ENCODE assay signal across 24 cellular contexts in the genomic region with DNA sequence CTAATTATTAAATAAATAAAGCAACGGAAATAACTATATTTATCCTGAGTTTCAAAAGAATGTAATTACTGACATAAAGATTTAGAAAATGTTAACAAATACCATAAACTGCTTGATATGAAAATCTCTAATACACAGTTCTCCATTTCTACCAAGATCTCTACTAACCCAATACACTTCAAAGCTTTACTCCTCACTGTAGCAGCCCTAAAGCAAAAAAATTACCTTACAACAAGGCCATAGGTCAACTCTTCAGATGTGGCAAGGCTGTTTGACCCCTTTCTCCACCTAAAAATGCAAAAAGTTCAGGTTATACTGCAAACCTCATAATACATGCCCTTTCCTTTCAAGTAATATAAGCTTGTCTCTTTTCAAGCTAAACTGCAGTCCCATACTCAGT.
DNase-seq lines count a peak whose midpoint lies in the region; ATAC-seq, FAIRE-seq and TF ChIP-seq lines count a peak whose summit lies in the region.
"Had no signal": no experiment of that assay in that cellular context is flagged by ENCODE, and none has a peak within 500 bp of the region (broad histone marks: within the 10 kb centered on the region; RNA-seq: fewer than 3 reads in every experiment).

No MANE protein-coding gene starts in this region.

- peak overlapping the region; percentile 97; the same call in 1 of the 2 replicates for H4K5ac ChIP-seq in IMR-90 (ENCODE audit: low read depth, low read length)

- SMC1A ChIA-PET in GM12878 (lab: Charles Lee; ENCODE audit: uncharacterized antibody, unreplicated experiment), result interaction anchor here (0.7 to 14.9 kb wide), 23 partner anchors 10 to 95 kb away, joined by 3 to 313 read pairs (median 9); no protein-coding TSS in a partner anchor

- H3K27ac ChIP-seq in IMR-90 (ENCODE audit: insufficient read depth, low read length) (no peak overlapping the region), GM12878 (ENCODE audit: control insufficient read depth, insufficient read depth) (peak overlapping the region; percentile 89), tibial nerve (no peak overlapping the region)
- H3K27ac ChIP-seq: skin epidermis had no signal

- no peak for DNase-seq in activated naive CD4-positive, alpha-beta T cell treated with anti-CD3 and anti-CD28 coated beads, Interleukin-2, amount 50 U/mL, for 72 hours (ENCODE audit: low spot score in 2 of 2)
- no peak for DNase-seq in activated naive CD4-positive, alpha-beta T cell (lab: John Stamatoyannopoulos, UW)
- DNase-seq in IMR-90, result no peak
- DNase-seq in GM12878 (ENCODE audit: low read depth, low spot score), result no peak
- DNase-seq in tibial nerve (ENCODE audit: low spot score in 2 of 2), result no peak
- no peak for DNase-seq in AML-193 (lab: John Stamatoyannopoulos, UW)
- DNase-seq: activated naive CD4-positive, alpha-beta T cell treated with Interleukin-2 at 50 U/mL for 16 hours; activated T-cell treated with anti-CD3 and anti-CD28 coated beads, Interleukin-2, amount 50 U/mL, for 48 hours; C1 segment of cervical spinal cord; cortex of kidney; DMS79 treated with DMSO at 0.1 percent for 48 hours; effector memory CD8-positive, alpha-beta T cell; left cardiac atrium; NCI-H1105; NCI-H2029 treated with DMSO at 0.1 percent for 48 hours; NCI-H526 treated with DMSO at 0.1 percent for 48 hours; pancreas; retina; T-cell; transverse colon had no signal

- BruUV-seq in IMR-90 (replicated peaks; lab: Mats Ljungman, UMichigan) (no TSS peak), GM12878 (replicated peaks; lab: Mats Ljungman, UMichigan) (no TSS peak)

- TF ChIP-seq POLR2A in IMR-90 (IDR thresholded peaks at IDR 0.05; ENCODE audit: low read depth, low read length), result no peak
- no peak for TF ChIP-seq POLR2A in GM12878 (IDR thresholded peaks at IDR 0.05; ENCODE audit: low read depth, low read length)
- no peak for TF ChIP-seq POLR2A in tibial nerve (IDR thresholded peaks at IDR 0.05)

- no CpG with 5 or more reads among the region's 1 CpG for WGBS in IMR-90 (ENCODE audit: extremely low coverage in 2 of 2, insufficient read length in 1 of 2), 2 experiments
- 19% methylated on average over 1 of the region's 1 CpG for WGBS in GM12878 (ENCODE audit: insufficient coverage, insufficient replicate concordance, low lambda C conversion rate, missing lambda C conversion rate)
- WGBS in tibial nerve, 2 donors, result 31 to 64% methylated on average over 1 of the region's 1 CpG

- no peaks in the 10 kb centered on the region for H4K20me1 ChIP-seq in IMR-90 (ENCODE audit: insufficient read depth, low read length)
- H4K20me1 ChIP-seq in GM12878 (ENCODE audit: control insufficient read depth, insufficient read depth), result no peaks in the 10 kb centered on the region

- 0 out of 2 replicates have a peak overlapping the region, but pooled peaks have one; percentile 10 for H4K91ac ChIP-seq in IMR-90 (ENCODE audit: insufficient read depth, low read depth, low read length)

- no peaks in the 10 kb centered on the region for H3K79me1 ChIP-seq in IMR-90 (ENCODE audit: low read depth in 1 of 2, low read length in 2 of 2)

- no peaks in the 10 kb centered on the region for H3K36me3 ChIP-seq in IMR-90 (ENCODE audit: control insufficient read depth, insufficient read depth, low read length)
- H3K36me3 ChIP-seq in GM12878 (ENCODE audit: control insufficient read depth in 2 of 2, insufficient read depth in 2 of 2, low read length in 1 of 2), result no peaks in the 10 kb centered on the region
- H3K36me3 ChIP-seq in tibial nerve, result no peaks in the 10 kb centered on the region
- H3K36me3 ChIP-seq: pancreas, transverse colon had no signal

- H2BK5ac ChIP-seq in IMR-90 (ENCODE audit: low read depth, low read length, poor library complexity, severe bottlenecking), result peak overlapping the region; percentile 74

- CTCF ChIA-PET in IMR-90 (lab: Yijun Ruan, JAX), result interaction anchor here (0.5 kb wide), 1 partner anchor 1532 kb away, joined by 5 read pairs; no protein-coding TSS in a partner anchor
- CTCF ChIA-PET in GM12878 (lab: Yijun Ruan, JAX), result interaction anchor here (0.9 to 4.0 kb wide), 16 partner anchors 9 to 82 kb away, joined by 3 to 20 read pairs (median 5); no protein-coding TSS in a partner anchor

- H3K9me3 Mint-ChIP-seq in activated naive CD4-positive, alpha-beta T cell treated with anti-CD3 and anti-CD28 coated beads, Interleukin-2, amount 50 U/mL, for 72 hours, result peaks cover 0 to 13% of the 10 kb centered on the region in 2 donors
- H3K9me3 Mint-ChIP-seq: effector memory CD8-positive, alpha-beta T cell had no signal

- H2BK20ac ChIP-seq in IMR-90 (ENCODE audit: low read depth, low read length), result peak overlapping the region; percentile 80; the same call in 1 of the 2 replicates

- no peak overlapping the region for H3K4me3 ChIP-seq in IMR-90 (ENCODE audit: insufficient read depth, low read depth, low read length)
- no peak overlapping the region for H3K4me3 ChIP-seq in GM12878
- no peak overlapping the region for H3K4me3 ChIP-seq in tibial nerve
- H3K4me3 ChIP-seq: pancreas, skin epidermis, transverse colon had no signal

- H3K14ac ChIP-seq in IMR-90 (replicated peaks; ENCODE audit: low read depth, low read length), result peak overlapping the region; percentile 94; the same call in 1 of the 2 replicates

- ATAC-seq in activated naive CD4-positive, alpha-beta T cell treated with anti-CD3 and anti-CD28 coated beads, Interleukin-2, amount 50 U/mL, for 72 hours, result no peak
- ATAC-seq in IMR-90 (ENCODE audit: low read depth), result peak; percentile 27; the same call in 1 of the 2 replicates
- peak; percentile 52 for ATAC-seq in GM12878
- no peak for ATAC-seq in HG02840 (IDR thresholded peaks at IDR 0.05; ENCODE audit: low FRiP score, unreplicated experiment)

- H3K4ac ChIP-seq in IMR-90 (ENCODE audit: low read depth, low read length), result no peak overlapping the region

- H3K9ac ChIP-seq in IMR-90 (ENCODE audit: low read depth, low read length), result no peak overlapping the region; the same call in 1 of the 2 replicates
- no peak overlapping the region; the same call in 1 of the 2 replicates for H3K9ac ChIP-seq in GM12878 (ENCODE audit: control insufficient read depth, insufficient read depth, low read length)

- dilution Hi-C loops in IMR-90 (cut with HindIII; ENCODE audit: low sequenced_read_pairs, unreplicated experiment), result no loop called here

- POLR2A ChIA-PET in IMR-90 (lab: Charles Lee; ENCODE audit: unreplicated experiment), result no interaction called here
- POLR2A ChIA-PET in GM12878 (lab: Charles Lee), result interaction anchor here (0.9 to 13.2 kb wide), 16 partner anchors 9 to 82 kb away, joined by 3 to 158 read pairs (median 4); no protein-coding TSS in a partner anchor

- H3K9me1 ChIP-seq in IMR-90 (ENCODE audit: insufficient read depth, low read length), result no peaks in the 10 kb centered on the region

- peak overlapping the region; percentile 88 for H2BK120ac ChIP-seq in IMR-90 (ENCODE audit: low read depth, low read length)

- intact Hi-C loops in IMR-90 (cut with micrococcal nuclease) (no loop called here), GM12878 (cut with micrococcal nuclease; ENCODE audit: unreplicated experiment) (no loop called here)

- peak overlapping the region; percentile 69; the same call in 2 of the 3 replicates for H2BK15ac ChIP-seq in IMR-90 (ENCODE audit: low read depth, low read length)

- TF ChIP-seq CTCF in IMR-90 (conservative IDR thresholded peaks at IDR 0.05; ENCODE audit: low read depth, low read length) (no peak), GM12878 (IDR thresholded peaks at IDR 0.05 in 2 of 3, conservative IDR thresholded peaks at IDR 0.05 in 1 of 3; ENCODE audit: control insufficient read depth in 2 of 3, extremely low read depth in 1 of 3, insufficient read depth in 1 of 3, low read depth in 3 of 3, low read length in 3 of 3) (no peak), tibial nerve (IDR thresholded peaks at IDR 0.05) (no peak)

- H2AK5ac ChIP-seq in IMR-90 (ENCODE audit: low read depth, low read length), result no peak overlapping the region

- H3K36me3 Mint-ChIP-seq in activated naive CD4-positive, alpha-beta T cell treated with anti-CD3 and anti-CD28 coated beads, Interleukin-2, amount 50 U/mL, for 72 hours, result peaks cover 0 to 15% of the 10 kb centered on the region in 2 donors

- no peaks in the 10 kb centered on the region for H3K27me3 ChIP-seq in IMR-90 (ENCODE audit: control insufficient read depth, insufficient read depth, low read length)
- H3K27me3 ChIP-seq in GM12878 (replicated peaks in 1 of 2; ENCODE audit: control insufficient read depth in 2 of 2, insufficient read depth in 2 of 2, low read length in 1 of 2), result no peaks in the 10 kb centered on the region
- no peaks in the 10 kb centered on the region for H3K27me3 ChIP-seq in tibial nerve
- H3K27me3 ChIP-seq: pancreas, transverse colon had no signal

- RAD21 ChIA-PET in GM12878 (lab: Charles Lee; ENCODE audit: unreplicated experiment), result interaction anchor here (0.6 to 5.6 kb wide), 24 partner anchors 9 to 1800 kb away, joined by 3 to 164 read pairs (median 14); a partner anchor contains a TSS

- TF ChIP-seq EP300 in GM12878 (IDR thresholded peaks at IDR 0.05; ENCODE audit: borderline replicate concordance in 1 of 2, control insufficient read depth in 1 of 2, low read depth in 2 of 2, low read length in 2 of 2), result no peak
- no peak for TF ChIP-seq EP300 in tibial nerve (IDR thresholded peaks at IDR 0.05)

- peak overlapping the region; percentile 89; the same call in 1 of the 2 replicates for H3K23ac ChIP-seq in IMR-90 (ENCODE audit: low read depth, low read length)

- H4K8ac ChIP-seq in IMR-90 (ENCODE audit: low read depth in 2 of 2, low read length in 2 of 2), result peak overlapping the region in 1 of 2 experiments; percentile 72; a peak in 1 of 4 replicates

- no peaks in the 10 kb centered on the region for H3K79me2 ChIP-seq in GM12878 (ENCODE audit: control insufficient read depth, insufficient read depth, low read length)

- peak overlapping the region; percentile 37 to 44 for H3K27ac Mint-ChIP-seq in activated naive CD4-positive, alpha-beta T cell treated with anti-CD3 and anti-CD28 coated beads, Interleukin-2, amount 50 U/mL, for 72 hours
- H3K27ac Mint-ChIP-seq: effector memory CD8-positive, alpha-beta T cell; T-cell had no signal

- H3K4me2 ChIP-seq in IMR-90 (ENCODE audit: low read depth, low read length) (peak overlapping the region; percentile 61), GM12878 (ENCODE audit: control insufficient read depth, insufficient read depth) (peak overlapping the region; percentile 40; the same call in 1 of the 2 replicates)

- peak overlapping the region; percentile 96 for H3K18ac ChIP-seq in IMR-90 (ENCODE audit: low read depth, low read length)

- no peak for FAIRE-seq in GM12878 (lab: Jason Lieb, UNC)
- FAIRE-seq: astrocyte, H1 had no signal

- no peak overlapping the region for H2AK9ac ChIP-seq in IMR-90 (replicated peaks; ENCODE audit: low read depth, low read length, poor library complexity)

- no peak overlapping the region for H2AFZ ChIP-seq in IMR-90 (replicated peaks; ENCODE audit: low read length, poor library complexity)
- H2AFZ ChIP-seq in GM12878 (ENCODE audit: control insufficient read depth, low read depth, low read length), result peak overlapping the region; percentile 59

- H3K9me3 ChIP-seq in IMR-90 (ENCODE audit: control insufficient read depth, insufficient read depth, low read length) (peaks cover 3% of the 10 kb centered on the region; the same call in 1 of the 2 replicates), GM12878 (replicated peaks; ENCODE audit: control insufficient read depth, insufficient read depth, low read length) (no peaks in the 10 kb centered on the region; the same call in 1 of the 3 replicates), tibial nerve (peaks cover 0 to 16% (median 2%) of the 10 kb centered on the region in 4 donors)
- H3K9me3 ChIP-seq: pancreas had no signal

- in situ Hi-C loops in IMR-90 (cut with MboI; ENCODE audit: low sequenced_read_pairs) (no loop called here), GM12878 (cut with MboI) (no loop called here)

- H3K56ac ChIP-seq in IMR-90 (ENCODE audit: extremely low read depth, insufficient read depth, low read length), result no peak overlapping the region

- TF ChIP-seq RAD21 in IMR-90 (IDR thresholded peaks at IDR 0.05; ENCODE audit: low read length), result no peak
- no peak for TF ChIP-seq RAD21 in GM12878 (IDR thresholded peaks at IDR 0.05; ENCODE audit: insufficient read depth, low read depth, low read length)

- peaks cover 3% of the 10 kb centered on the region; the same call in 1 of the 2 replicates for H3K4me1 ChIP-seq in IMR-90 (ENCODE audit: control insufficient read depth, insufficient read depth, low read length)
- peaks cover 47% of the 10 kb centered on the region for H3K4me1 ChIP-seq in GM12878 (ENCODE audit: control insufficient read depth, insufficient read depth, low read length)
- H3K4me1 ChIP-seq in tibial nerve, result peaks cover 0 to 3% (median 0%) of the 10 kb centered on the region in 4 donors

Comparison
In these comparisons a context has a peak if more than half of its experiments do, and no peak if none do; other contexts are left out.
1. ATAC-seq: peak in IMR-90 (single experiment) and GM12878 (single experiment); none in activated naive CD4-positive, alpha-beta T cell treated with anti-CD3 and anti-CD28 coated beads, Interleukin-2, amount 50 U/mL, for 72 hours (0 of 2) and HG02840 (single experiment).